In genomic region chr10:68559251-68559650, GRCh38 we compare ENCODE assay signal across 1 cellular context.
TF ChIP-seq lines count a peak whose summit lies in the region.

No MANE protein-coding gene starts in this region.

TF ChIP-seq in K562, 482 proteins besides CTCF, POLR2A, EP300 and RAD21:
- TF ChIP-seq TARDBP (IDR thresholded peaks at IDR 0.05) (no peak), SREBF1 (IDR thresholded peaks at IDR 0.05; ENCODE audit: borderline replicate concordance, low read depth, low read length) (no peak), ZBTB5 (IDR thresholded peaks at IDR 0.05) (no peak), MBD2 (IDR thresholded peaks at IDR 0.05; ENCODE audit: borderline replicate concordance, low read depth) (no peak), MAFK (IDR thresholded peaks at IDR 0.05; ENCODE audit: low read length) (no peak), ERF (CRISPR knock-in tag; IDR thresholded peaks at IDR 0.05) (no peak)
